In genomic region chr18:1422634-1423033, GRCh38 we compare ENCODE assay signal across 4 cellular contexts.
TF ChIP-seq lines count a peak whose summit lies in the region.

No MANE protein-coding gene starts in this region.

TF ChIP-seq in HepG2, 621 proteins besides CTCF, POLR2A, EP300 and RAD21:
- TF ChIP-seq CREB1 (IDR thresholded peaks at IDR 0.05) (peak; percentile 67), CREB1 (CRISPR knock-in tag; IDR thresholded peaks at IDR 0.05) (no peak), ZNF567 (CRISPR knock-in tag; IDR thresholded peaks at IDR 0.05; ENCODE audit: borderline replicate concordance) (no peak), ATF7 (IDR thresholded peaks at IDR 0.05) (peak; percentile 95), ATF7 (CRISPR knock-in tag; IDR thresholded peaks at IDR 0.05) (no peak), DZIP1 (CRISPR knock-in tag; IDR thresholded peaks at IDR 0.05) (no peak)

TF ChIP-seq in HEK293, 187 proteins besides CTCF, POLR2A, EP300 and RAD21:
- TF ChIP-seq ATF2 (tag by site-specific recombination; IDR thresholded peaks at IDR 0.05; ENCODE audit: low read depth) (0 out of 2 replicates have a peak, but pooled peaks have one; percentile 38), ZNF792 (tag by site-specific recombination; IDR thresholded peaks at IDR 0.05) (no peak), ZNF830 (tag by site-specific recombination; IDR thresholded peaks at IDR 0.05; ENCODE audit: low read depth) (no peak), ZNF19 (tag by site-specific recombination; IDR thresholded peaks at IDR 0.05; ENCODE audit: low read depth) (no peak)

TF ChIP-seq in GM12878, 131 proteins besides CTCF, POLR2A, EP300 and RAD21:
- 0 out of 2 replicates have a peak, but pooled peaks have one; percentile 15 for TF ChIP-seq ATF7 (IDR thresholded peaks at IDR 0.05; ENCODE audit: low read depth)
- TF ChIP-seq TCF3 (IDR thresholded peaks at IDR 0.05; ENCODE audit: borderline replicate concordance, insufficient read depth, low read depth, low read length): no peak

TF ChIP-seq in K562, 482 proteins besides CTCF, POLR2A, EP300 and RAD21:
- TF ChIP-seq TCF3 (CRISPR knock-in tag; IDR thresholded peaks at IDR 0.05) (no peak), ATF7 (IDR thresholded peaks at IDR 0.05) (peak; percentile 63; the same call in 1 of the 2 replicates), JUN (IDR thresholded peaks at IDR 0.05; ENCODE audit: borderline replicate concordance, low read depth, low read length) (no peak), JUN (CRISPR knock-in tag; IDR thresholded peaks at IDR 0.05; ENCODE audit: borderline replicate concordance) (no peak), ATF3 (IDR thresholded peaks at IDR 0.05) (peak; percentile 87), ATF3 (CRISPR knock-in tag; conservative IDR thresholded peaks at IDR 0.05) (no peak), PHB2 (IDR thresholded peaks at IDR 0.05; ENCODE audit: low read depth) (no peak), JUND (IDR thresholded peaks at IDR 0.05; ENCODE audit: borderline replicate concordance, low read depth, low read length) (no peak), JUND (tag; IDR thresholded peaks at IDR 0.05; ENCODE audit: borderline replicate concordance, low read depth, low read length) (peak; percentile 40; the same call in 1 of the 3 replicates), HIVEP1 (CRISPR knock-in tag; IDR thresholded peaks at IDR 0.05) (no peak), ZFP30 (CRISPR knock-in tag; IDR thresholded peaks at IDR 0.05; ENCODE audit: borderline replicate concordance) (no peak), ZNF584 (CRISPR knock-in tag; IDR thresholded peaks at IDR 0.05; ENCODE audit: low read depth) (no peak), CHCHD3 (CRISPR knock-in tag; IDR thresholded peaks at IDR 0.05) (no peak)
